Comparison of ENCODE assay signal across 14 cellular contexts in genomic region chr6:20038805-20039204, GRCh38.
DNase-seq lines count a peak whose midpoint lies in the region; ATAC-seq and TF ChIP-seq lines count a peak whose summit lies in the region.
"Had no signal": no experiment of that assay in that cellular context is flagged by ENCODE, and none has a peak within 500 bp of the region (broad histone marks: within the 10 kb centered on the region; RNA-seq: fewer than 3 reads in every experiment).

No MANE protein-coding gene starts in this region.

- no peaks in the 10 kb centered on the region for H3K36me3 Mint-ChIP-seq in activated naive CD8-positive, alpha-beta T cell treated with anti-CD3 and anti-CD28 coated beads, Interleukin-2, amount 50 U/mL, for 24 hours (ENCODE audit: low read depth)
- no peaks in the 10 kb centered on the region for H3K36me3 Mint-ChIP-seq in activated naive CD4-positive, alpha-beta T cell treated with anti-CD3 and anti-CD28 coated beads, Interleukin-2, amount 10 ng/mL, durations not matched to agents 7 days and 5 days
- H3K36me3 Mint-ChIP-seq: mesothelial cell of epicardium had no signal

- DNase-seq in AG09309 (ENCODE audit: low read depth) (peak; percentile 14), HCEC 1CT (peak; percentile 14), amniotic epithelial cell (ENCODE audit: low read depth) (peak; percentile 19), kidney glomerular epithelial cell (lab: John Stamatoyannopoulos, UW) (peak; percentile 81), DMS 273 treated with DMSO at 0.1 percent for 48 hours (lab: John Stamatoyannopoulos, UW) (no peak)
- DNase-seq in activated naive CD8-positive, alpha-beta T cell treated with anti-CD3 and anti-CD28 coated beads, Interleukin-2, amount 50 U/mL, for 24 hours = no peak
- no peak for DNase-seq in activated naive CD4-positive, alpha-beta T cell treated with anti-CD3 and anti-CD28 coated beads, Interleukin-2, amount 10 ng/mL, durations not matched to agents 7 days and 5 days
- DNase-seq: BE2C, DMS79, NCI-H526, thyroid gland had no signal

- no peaks in the 10 kb centered on the region for H3K4me1 Mint-ChIP-seq in activated naive CD8-positive, alpha-beta T cell treated with anti-CD3 and anti-CD28 coated beads, Interleukin-2, amount 50 U/mL, for 24 hours
- no peaks in the 10 kb centered on the region for H3K4me1 Mint-ChIP-seq in activated naive CD4-positive, alpha-beta T cell treated with anti-CD3 and anti-CD28 coated beads, Interleukin-2, amount 10 ng/mL, durations not matched to agents 7 days and 5 days
- H3K4me1 Mint-ChIP-seq: mesothelial cell of epicardium had no signal

- CTCF ChIA-PET in activated naive CD4-positive, alpha-beta T cell treated with anti-CD3 and anti-CD28 coated beads, Interleukin-2, amount 10 ng/mL, durations not matched to agents 7 days and 5 days (lab: Charles Lee) = no interaction called here

- ATAC-seq in activated naive CD8-positive, alpha-beta T cell treated with anti-CD3 and anti-CD28 coated beads, Interleukin-2, amount 50 U/mL, for 24 hours = no peak
- ATAC-seq in GM21619 (IDR thresholded peaks at IDR 0.05; ENCODE audit: unreplicated experiment) = no peak
- ATAC-seq: Right ventricle myocardium inferior had no signal

- no peak overlapping the region for H3K27ac Mint-ChIP-seq in activated naive CD8-positive, alpha-beta T cell treated with anti-CD3 and anti-CD28 coated beads, Interleukin-2, amount 50 U/mL, for 24 hours
- no peak overlapping the region for H3K27ac Mint-ChIP-seq in activated naive CD4-positive, alpha-beta T cell treated with anti-CD3 and anti-CD28 coated beads, Interleukin-2, amount 10 ng/mL, durations not matched to agents 7 days and 5 days
- H3K27ac Mint-ChIP-seq: mesothelial cell of epicardium had no signal

- peaks cover 10% of the 10 kb centered on the region for H3K27me3 Mint-ChIP-seq in activated naive CD8-positive, alpha-beta T cell treated with anti-CD3 and anti-CD28 coated beads, Interleukin-2, amount 50 U/mL, for 24 hours
- H3K27me3 Mint-ChIP-seq in activated naive CD4-positive, alpha-beta T cell treated with anti-CD3 and anti-CD28 coated beads, Interleukin-2, amount 10 ng/mL, durations not matched to agents 7 days and 5 days = peaks cover 21% of the 10 kb centered on the region

- TF ChIP-seq CTCF in AG09309 (IDR thresholded peaks at IDR 0.05; ENCODE audit: control insufficient read depth, insufficient read depth, low read depth, low read length, missing control alignments) = no peak

- H3K9me3 Mint-ChIP-seq in activated naive CD8-positive, alpha-beta T cell treated with anti-CD3 and anti-CD28 coated beads, Interleukin-2, amount 50 U/mL, for 24 hours = no peaks in the 10 kb centered on the region
- H3K9me3 Mint-ChIP-seq in activated naive CD4-positive, alpha-beta T cell treated with anti-CD3 and anti-CD28 coated beads, Interleukin-2, amount 10 ng/mL, durations not matched to agents 7 days and 5 days = no peaks in the 10 kb centered on the region

- H3K4me3 Mint-ChIP-seq in activated naive CD8-positive, alpha-beta T cell treated with anti-CD3 and anti-CD28 coated beads, Interleukin-2, amount 50 U/mL, for 24 hours = no peak overlapping the region
- no peak overlapping the region for H3K4me3 Mint-ChIP-seq in activated naive CD4-positive, alpha-beta T cell treated with anti-CD3 and anti-CD28 coated beads, Interleukin-2, amount 10 ng/mL, durations not matched to agents 7 days and 5 days
- H3K4me3 Mint-ChIP-seq: mesothelial cell of epicardium had no signal

- H3K4me3 ChIP-seq in AG09309 (ENCODE audit: control insufficient read depth, low read depth, low read length) = no peak overlapping the region
- H3K4me3 ChIP-seq: thyroid gland had no signal

Comparison
In these comparisons a context has a peak if more than half of its experiments do, and no peak if none do; other contexts are left out.
1. DNase-seq: peak in AG09309 (single experiment), HCEC 1CT (single experiment), amniotic epithelial cell (single experiment) and kidney glomerular epithelial cell (single experiment); none in DMS 273 treated with DMSO at 0.1 percent for 48 hours (single experiment), activated naive CD8-positive, alpha-beta T cell treated with anti-CD3 and anti-CD28 coated beads, Interleukin-2, amount 50 U/mL, for 24 hours (single experiment) and activated naive CD4-positive, alpha-beta T cell treated with anti-CD3 and anti-CD28 coated beads, Interleukin-2, amount 10 ng/mL, durations not matched to agents 7 days and 5 days (single experiment).